9 cellular contexts compared by ENCODE assay signal in genomic region chr5:8952147-8952546, GRCh38.
"Had no signal": no experiment of that assay in that cellular context is flagged by ENCODE, and none has a peak within 500 bp of the region (broad histone marks: within the 10 kb centered on the region; RNA-seq: fewer than 3 reads in every experiment).

No MANE protein-coding gene starts in this region.

- H3K4me3 ChIP-seq: GM23248, HAP-1 had no signal

- H3K36me3 ChIP-seq: HAP-1 had no signal

- H3K9me3 ChIP-seq: HAP-1 had no signal

- H2AFZ ChIP-seq: GM23248 had no signal

- H3K4me1 ChIP-seq: HAP-1 had no signal

- DNase-seq: GM23248, GOT3, H7, HFFc6, KG1 had no signal

- ATAC-seq: HCT116, HepG2 had no signal

- H3K9ac ChIP-seq: GM23248 had no signal

- H3K27ac ChIP-seq: GM23248, HL-60 had no signal
